Comparison of ENCODE assay signal across 12 cellular contexts in the genomic region with DNA sequence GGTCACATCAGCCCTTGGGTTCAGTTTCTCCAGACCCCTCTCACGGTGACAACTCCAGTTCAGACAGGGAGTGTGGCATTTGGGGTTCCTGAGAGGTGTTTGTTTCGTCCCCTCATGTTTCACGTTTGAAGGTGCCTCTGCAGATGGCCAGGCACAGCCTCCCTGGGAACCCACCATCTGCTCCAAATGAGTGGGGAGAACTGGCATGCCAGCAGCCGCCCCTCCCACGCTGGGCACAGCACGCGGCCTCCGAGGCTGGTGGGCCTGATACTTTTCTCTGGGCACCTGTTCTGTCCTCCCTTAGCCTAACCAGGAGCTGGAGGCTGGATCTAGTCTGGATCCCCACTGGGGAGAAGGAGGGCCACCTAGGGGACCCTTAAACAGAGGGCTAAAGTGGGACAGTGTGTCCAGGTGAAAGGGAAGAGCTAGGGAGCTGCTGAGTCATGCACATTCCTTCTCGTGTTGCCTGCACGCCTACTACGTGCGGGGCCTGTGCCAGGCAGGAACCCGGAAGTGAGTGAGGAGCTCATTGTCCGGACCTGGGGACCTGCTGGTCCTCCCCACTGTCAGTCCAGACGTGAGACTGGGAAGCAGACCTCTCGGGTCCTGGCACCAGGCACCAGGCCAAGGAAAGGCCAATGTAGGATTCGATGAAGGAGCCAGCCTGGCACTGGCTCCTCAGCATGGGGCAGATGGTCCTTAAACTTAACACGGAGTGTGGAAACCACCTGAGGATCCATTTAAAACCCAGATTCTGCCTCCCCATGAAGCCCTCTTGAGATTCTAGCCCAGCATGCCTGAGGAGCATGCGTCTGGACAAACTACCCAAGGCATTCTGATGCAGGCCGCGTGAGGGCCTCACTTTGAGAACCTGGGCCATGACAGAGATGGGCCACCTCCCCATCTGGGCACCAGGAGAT. TPM values are rescaled to one million over a fixed set of nuclear protein-coding genes. Genes with fewer than 3 reads are reported as not detected.
DNase-seq lines count a peak whose midpoint lies in the region; ATAC-seq, FAIRE-seq and TF ChIP-seq lines count a peak whose summit lies in the region.
"Had no signal": no experiment of that assay in that cellular context is flagged by ENCODE, and none has a peak within 500 bp of the region (broad histone marks: within the 10 kb centered on the region; RNA-seq: fewer than 3 reads in every experiment).

No MANE protein-coding gene starts in this region.

- peaks cover 11% of the 10 kb centered on the region for H3K4me1 Mint-ChIP-seq in stimulated activated effector memory CD8-positive, alpha-beta T cell treated with anti-CD3 and anti-CD28 coated beads, Interleukin-12 subunit alpha, Interleukin-12 subunit beta, amount 100 ng/mL, for 72 hours

- in situ Hi-C loops in G401 (cut with HindIII; ENCODE audit: low sequenced_read_pairs) (no loop called here), GM13976 (cut with MboI; ENCODE audit: low sequenced_read_pairs, unreplicated experiment) (no loop called here), HAP-1 (cut with MboI; ENCODE audit: low sequenced_read_pairs) (no loop called here)

- no peak overlapping the region for H3K27ac Mint-ChIP-seq in stimulated activated effector memory CD8-positive, alpha-beta T cell treated with anti-CD3 and anti-CD28 coated beads, Interleukin-12 subunit alpha, Interleukin-12 subunit beta, amount 100 ng/mL, for 72 hours

- no peak overlapping the region for H3K4me2 ChIP-seq in smooth muscle cell

- H3K9ac ChIP-seq in smooth muscle cell (ENCODE audit: low read depth) = no peak overlapping the region

- WGBS in smooth muscle cell (ENCODE audit: low lambda C conversion rate) = 80% methylated on average over 20 of the region's 21 CpGs

- DNase-seq in G401 (ENCODE audit: low spot score) = peak; percentile 85
- DNase-seq in RCC 7860 (ENCODE audit: low spot score) = peak; percentile 36
- DNase-seq in glomerular visceral epithelial cell (ENCODE audit: extremely low spot score) = peak; percentile 36
- no peak for DNase-seq in smooth muscle cell (lab: John Stamatoyannopoulos, UW; ENCODE audit: unreplicated experiment)
- no peak for DNase-seq in GM13976 (ENCODE audit: low spot score)
- DNase-seq in stimulated activated effector memory CD8-positive, alpha-beta T cell treated with anti-CD3 and anti-CD28 coated beads, Interleukin-12 subunit alpha, Interleukin-12 subunit beta, amount 100 ng/mL, for 72 hours (ENCODE audit: low spot score in 2 of 2) = no peak
- DNase-seq in HAP-1 (ENCODE audit: low spot score in 2 of 2) = no peak
- DNase-seq: activated CD4-positive, alpha-beta T cell treated with anti-CD3 and anti-CD28 coated beads for 48 hours; DND-41; NCI-H1436 treated with DMSO at 0.1 percent for 48 hours had no signal

- no peaks in the 10 kb centered on the region for H3K79me2 ChIP-seq in smooth muscle cell (ENCODE audit: low read depth)

- H3F3A ChIP-seq in smooth muscle cell (ENCODE audit: low read depth) = peaks cover 4% of the 10 kb centered on the region

- no peak overlapping the region for H3K4me3 Mint-ChIP-seq in stimulated activated effector memory CD8-positive, alpha-beta T cell treated with anti-CD3 and anti-CD28 coated beads, Interleukin-12 subunit alpha, Interleukin-12 subunit beta, amount 100 ng/mL, for 72 hours

- no peaks in the 10 kb centered on the region for H3K36me3 Mint-ChIP-seq in stimulated activated effector memory CD8-positive, alpha-beta T cell treated with anti-CD3 and anti-CD28 coated beads, Interleukin-12 subunit alpha, Interleukin-12 subunit beta, amount 100 ng/mL, for 72 hours

- H3K27ac ChIP-seq in smooth muscle cell (ENCODE audit: low read depth) = peak overlapping the region; percentile 59
- H3K27ac ChIP-seq: neutrophil had no signal

- H2AFZ ChIP-seq in smooth muscle cell (ENCODE audit: low read depth) = no peak overlapping the region

- H3K4me1 ChIP-seq in smooth muscle cell (ENCODE audit: low read depth) (peaks cover 6% of the 10 kb centered on the region), HAP-1 (no peaks in the 10 kb centered on the region)

- no peaks in the 10 kb centered on the region for H3K36me3 ChIP-seq in smooth muscle cell (ENCODE audit: low read depth)
- peaks cover 8% of the 10 kb centered on the region for H3K36me3 ChIP-seq in HAP-1 (replicated peaks)
- H3K36me3 ChIP-seq: neutrophil had no signal

- no peak for ATAC-seq in HG03565 (IDR thresholded peaks at IDR 0.05; ENCODE audit: unreplicated experiment)
- no peak for ATAC-seq in stimulated activated effector memory CD8-positive, alpha-beta T cell treated with anti-CD3 and anti-CD28 coated beads, Interleukin-12 subunit alpha, Interleukin-12 subunit beta, amount 100 ng/mL, for 72 hours

- H3K9me3 ChIP-seq in smooth muscle cell (replicated peaks; ENCODE audit: low read depth) = no peaks in the 10 kb centered on the region
- H3K9me3 ChIP-seq in HAP-1 = no peaks in the 10 kb centered on the region
- H3K9me3 ChIP-seq: neutrophil had no signal

- peaks cover 13% of the 10 kb centered on the region for H4K20me1 ChIP-seq in smooth muscle cell (ENCODE audit: low read depth)

- no peaks in the 10 kb centered on the region for H3K9me3 Mint-ChIP-seq in stimulated activated effector memory CD8-positive, alpha-beta T cell treated with anti-CD3 and anti-CD28 coated beads, Interleukin-12 subunit alpha, Interleukin-12 subunit beta, amount 100 ng/mL, for 72 hours

- H3K27me3 ChIP-seq in smooth muscle cell (ENCODE audit: low read depth) (no peaks in the 10 kb centered on the region), HAP-1 (ENCODE audit: low read depth) (no peaks in the 10 kb centered on the region)

- FAIRE-seq in RCC 7860 (lab: Jason Lieb, UNC) = no peak

- H3K4me3 ChIP-seq in smooth muscle cell (no peak overlapping the region), HAP-1 (no peak overlapping the region)

- TF ChIP-seq CTCF in smooth muscle cell (IDR thresholded peaks at IDR 0.05; ENCODE audit: borderline replicate concordance, insufficient read depth, poor library complexity, severe bottlenecking) (no peak), GM13976 (IDR thresholded peaks at IDR 0.05; ENCODE audit: borderline replicate concordance, control extremely low read depth, extremely low read depth, insufficient read depth, missing control alignments) (no peak)

RNA-seq across cellular contexts. Expression of a gene that starts 11.7 kb away (rescaled TPM):
- 5.5 and 6.1 TPM in 2 replicates for total RNA-seq in G401 (2014; rRNA removed; shearing (Covaris generic))
- total RNA-seq in smooth muscle cell = 25.3 and 29.7 TPM in 2 replicates
- polyA plus RNA-seq in smooth muscle cell = 48.9 and 50.7 TPM in 2 replicates

RNA-seq across cellular contexts. Expression of a gene that starts 23.5 kb away (rescaled TPM):
- total RNA-seq in G401 (2014; rRNA removed; shearing (Covaris generic)) = 13.7 and 17.5 TPM in 2 replicates
- 23.5 and 24.2 TPM in 2 replicates for total RNA-seq in smooth muscle cell
- 81.1 and 84.0 TPM in 2 replicates for polyA plus RNA-seq in smooth muscle cell

RNA-seq across cellular contexts. Expression of a gene that starts 54.8 kb away (rescaled TPM):
- 121 and 125 TPM in 2 replicates for total RNA-seq in G401 (2014; rRNA removed; shearing (Covaris generic))
- total RNA-seq in smooth muscle cell = 209 and 229 TPM in 2 replicates
- 119 and 133 TPM in 2 replicates for polyA plus RNA-seq in smooth muscle cell

Comparison
In these comparisons a context has a peak if more than half of its experiments do, and no peak if none do; other contexts are left out.
1. DNase-seq: peak in G401 (single experiment), RCC 7860 (single experiment) and glomerular visceral epithelial cell (single experiment); none in smooth muscle cell (single experiment), GM13976 (single experiment), stimulated activated effector memory CD8-positive, alpha-beta T cell treated with anti-CD3 and anti-CD28 coated beads, Interleukin-12 subunit alpha, Interleukin-12 subunit beta, amount 100 ng/mL, for 72 hours (0 of 2) and HAP-1 (0 of 2).